ENCODE assay signal across 32 cellular contexts in the genomic region with DNA sequence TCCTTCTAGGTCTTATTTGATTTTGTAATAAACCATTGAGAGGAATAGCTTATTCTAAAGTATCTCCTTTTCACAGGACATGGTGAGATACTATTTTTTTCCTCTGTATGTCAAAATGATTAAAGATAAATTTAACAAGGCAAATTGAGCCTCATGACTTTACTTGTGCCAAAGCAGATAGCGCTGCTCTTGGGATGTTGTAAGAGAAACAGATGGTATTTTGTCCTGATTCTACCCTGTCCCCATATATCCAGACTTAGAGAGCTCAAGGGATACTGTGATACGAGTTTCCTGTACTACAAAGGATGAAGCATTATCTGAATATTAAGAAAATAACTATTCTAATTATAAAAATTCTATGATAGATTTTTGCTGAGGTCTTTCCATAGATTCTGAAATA. TPM values are rescaled to one million over a fixed set of nuclear protein-coding genes. Genes with fewer than 3 reads are reported as not detected.
"Had no signal": no experiment of that assay in that cellular context is flagged by ENCODE, and none has a peak within 500 bp of the region (broad histone marks: within the 10 kb centered on the region; RNA-seq: fewer than 3 reads in every experiment).

No MANE protein-coding gene starts in this region.

- H3K27ac Mint-ChIP-seq: activated CD4-positive, alpha-beta T cell treated with anti-CD3 and anti-CD28 coated beads for 36 hours; activated CD4-positive, alpha-beta T cell treated with anti-CD3 and anti-CD28 coated beads, Interleukin-2, amount 10 ng/mL, durations not matched to agents 7 days and 5 days; activated CD8-positive, alpha-beta T cell treated with anti-CD3 and anti-CD28 coated beads, Interleukin-2, amount 10 ng/mL, durations not matched to agents 7 days and 5 days; activated naive CD4-positive, alpha-beta T cell treated with anti-CD3 and anti-CD28 coated beads, Interleukin-2, amount 50 U/mL, for 24 hours; activated naive CD8-positive, alpha-beta T cell treated with anti-CD3 and anti-CD28 coated beads, Interleukin-2, amount 10 ng/mL, durations not matched to agents 7 days and 5 days; activated T-cell treated with anti-CD3 and anti-CD28 coated beads, Interleukin-2, amount 50 U/mL, for 24 hours; activated T-helper 2 cell treated with anti-CD3 and anti-CD28 coated beads, Interferon-gamma antibody, Interleukin-2, Interleukin-4, amounts not matched to agents 10 μg/mL and 5 μg/mL and 100 μg/mL, durations not matched to agents 14 hours and 24 hours and 36 hours; T-helper 1 cell treated with Interleukin-12 subunit alpha and Interleukin-12 subunit beta and Interleukin-4 antibody, amounts not matched to agents 30 μg/mL and 1 μg/mL, for 36 hours; T-helper 2 cell treated with Interferon-gamma antibody and Interleukin-4, amounts not matched to agents 5 μg/mL and 100 μg/mL, for 36 hours had no signal

- H3K27ac ChIP-seq: body of pancreas, breast epithelium, Peyer's patch, SJSA1 had no signal

- H3K27me3 Mint-ChIP-seq: activated CD4-positive, alpha-beta T cell treated with anti-CD3 and anti-CD28 coated beads for 36 hours; activated T-cell treated with anti-CD3 and anti-CD28 coated beads, Interleukin-2, amount 50 U/mL, for 24 hours had no signal

- H3K4me3 Mint-ChIP-seq: activated CD4-positive, alpha-beta T cell treated with anti-CD3 and anti-CD28 coated beads for 36 hours; activated CD4-positive, alpha-beta T cell treated with anti-CD3 and anti-CD28 coated beads, Interleukin-2, amount 10 ng/mL, durations not matched to agents 7 days and 5 days; activated CD8-positive, alpha-beta T cell treated with anti-CD3 and anti-CD28 coated beads, Interleukin-2, amount 10 ng/mL, durations not matched to agents 7 days and 5 days; activated naive CD4-positive, alpha-beta T cell treated with anti-CD3 and anti-CD28 coated beads, Interleukin-2, amount 50 U/mL, for 24 hours; activated naive CD8-positive, alpha-beta T cell treated with anti-CD3 and anti-CD28 coated beads, Interleukin-2, amount 10 ng/mL, durations not matched to agents 7 days and 5 days; activated T-cell treated with anti-CD3 and anti-CD28 coated beads, Interleukin-2, amount 50 U/mL, for 24 hours; T-helper 1 cell treated with Interleukin-12 subunit alpha and Interleukin-12 subunit beta and Interleukin-4 antibody, amounts not matched to agents 30 μg/mL and 1 μg/mL, for 36 hours; T-helper 2 cell treated with Interferon-gamma antibody and Interleukin-4, amounts not matched to agents 5 μg/mL and 100 μg/mL, for 36 hours had no signal

- H3K4me1 Mint-ChIP-seq: activated CD4-positive, alpha-beta T cell treated with anti-CD3 and anti-CD28 coated beads for 36 hours; activated CD4-positive, alpha-beta T cell treated with anti-CD3 and anti-CD28 coated beads, Interleukin-2, amount 10 ng/mL, durations not matched to agents 7 days and 5 days; activated naive CD4-positive, alpha-beta T cell treated with anti-CD3 and anti-CD28 coated beads, Interleukin-2, amount 50 U/mL, for 24 hours; activated naive CD8-positive, alpha-beta T cell treated with anti-CD3 and anti-CD28 coated beads, Interleukin-2, amount 10 ng/mL, durations not matched to agents 7 days and 5 days had no signal

- H3K4me3 ChIP-seq: body of pancreas, breast epithelium, Peyer's patch, SJSA1 had no signal

- H3K36me3 Mint-ChIP-seq: activated naive CD4-positive, alpha-beta T cell treated with anti-CD3 and anti-CD28 coated beads, Interleukin-2, amount 50 U/mL, for 24 hours; activated naive CD8-positive, alpha-beta T cell treated with anti-CD3 and anti-CD28 coated beads, Interleukin-2, amount 10 ng/mL, durations not matched to agents 7 days and 5 days had no signal

- ATAC-seq: activated CD4-positive, alpha-beta T cell treated with anti-CD3 and anti-CD28 coated beads for 36 hours; activated CD8-positive, alpha-beta T cell treated with anti-CD3 and anti-CD28 coated beads, Interleukin-2, amount 10 ng/mL, durations not matched to agents 7 days and 5 days; body of pancreas; PC-3 had no signal

- DNase-seq: activated CD4-positive, alpha-beta T cell treated with anti-CD3 and anti-CD28 coated beads for 36 hours; activated CD4-positive, alpha-beta T cell treated with anti-CD3 and anti-CD28 coated beads, Interleukin-2, amount 10 ng/mL, durations not matched to agents 7 days and 5 days; activated CD4-positive, alpha-beta T cell treated with anti-CD3 and anti-CD28 coated beads, Interleukin-2, amount 50 U/mL, for 48 hours; activated CD8-positive, alpha-beta T cell treated with anti-CD3 and anti-CD28 coated beads, Interleukin-2, amount 10 ng/mL, durations not matched to agents 7 days and 5 days; activated gamma-delta T cell; activated naive CD4-positive, alpha-beta T cell treated with Interleukin-2 at 50 U/mL for 16 hours; activated naive CD8-positive, alpha-beta T cell treated with anti-CD3 and anti-CD28 coated beads, Interleukin-2, amount 10 ng/mL, durations not matched to agents 7 days and 5 days; activated T-cell treated with anti-CD3 and anti-CD28 coated beads, Interleukin-2, amount 50 U/mL, for 24 hours; body of pancreas; NCI-H1092 treated with DMSO at 0.1 percent for 48 hours; NCI-H1417; NCI-H146; NCI-H1930; NCI-H2081 treated with DMSO at 0.1 percent for 48 hours; NCI-H2227 treated with DMSO at 0.1 percent for 48 hours; NCI-H526; NCI-H748 treated with DMSO at 0.1 percent for 48 hours; NK-92 treated with Interleukin-12 subunit alpha and Interleukin-12 subunit beta, amount 100 ng/mL, for 24 hours; PC-3; Peyer's patch; RPMI8226; SHP77 treated with DMSO at 0.1 percent for 48 hours; SK-N-SH had no signal

- H3K9me3 Mint-ChIP-seq: activated CD4-positive, alpha-beta T cell treated with anti-CD3 and anti-CD28 coated beads, Interleukin-2, amount 10 ng/mL, durations not matched to agents 7 days and 5 days; activated naive CD4-positive, alpha-beta T cell treated with anti-CD3 and anti-CD28 coated beads, Interleukin-2, amount 50 U/mL, for 24 hours; activated T-cell treated with anti-CD3 and anti-CD28 coated beads, Interleukin-2, amount 50 U/mL, for 24 hours; activated T-helper 2 cell treated with anti-CD3 and anti-CD28 coated beads, Interferon-gamma antibody, Interleukin-2, Interleukin-4, amounts not matched to agents 10 μg/mL and 5 μg/mL and 100 μg/mL, durations not matched to agents 14 hours and 24 hours and 36 hours; T-helper 1 cell treated with Interleukin-12 subunit alpha and Interleukin-12 subunit beta and Interleukin-4 antibody, amounts not matched to agents 30 μg/mL and 1 μg/mL, for 36 hours; T-helper 2 cell treated with Interferon-gamma antibody and Interleukin-4, amounts not matched to agents 5 μg/mL and 100 μg/mL, for 36 hours had no signal

RNA-seq across cellular contexts. Expression of a gene that starts 34.0 kb away (rescaled TPM):
- total RNA-seq: activated CD4-positive, alpha-beta T cell treated with anti-CD3 and anti-CD28 coated beads for 36 hours; activated CD4-positive, alpha-beta T cell treated with anti-CD3 and anti-CD28 coated beads, Interleukin-2, amount 10 ng/mL, durations not matched to agents 7 days and 5 days; activated CD8-positive, alpha-beta T cell treated with anti-CD3 and anti-CD28 coated beads, Interleukin-2, amount 10 ng/mL, durations not matched to agents 7 days and 5 days; activated naive CD8-positive, alpha-beta T cell treated with anti-CD3 and anti-CD28 coated beads, Interleukin-2, amount 10 ng/mL, durations not matched to agents 7 days and 5 days; activated T-helper 2 cell treated with anti-CD3 and anti-CD28 coated beads, Interferon-gamma antibody, Interleukin-2, Interleukin-4, amounts not matched to agents 10 μg/mL and 5 μg/mL and 100 μg/mL, durations not matched to agents 14 hours and 24 hours and 36 hours; astrocyte; chondrocyte; NCI-H460; PC-3; SJSA1 had no signal
